In the genomic region with DNA sequence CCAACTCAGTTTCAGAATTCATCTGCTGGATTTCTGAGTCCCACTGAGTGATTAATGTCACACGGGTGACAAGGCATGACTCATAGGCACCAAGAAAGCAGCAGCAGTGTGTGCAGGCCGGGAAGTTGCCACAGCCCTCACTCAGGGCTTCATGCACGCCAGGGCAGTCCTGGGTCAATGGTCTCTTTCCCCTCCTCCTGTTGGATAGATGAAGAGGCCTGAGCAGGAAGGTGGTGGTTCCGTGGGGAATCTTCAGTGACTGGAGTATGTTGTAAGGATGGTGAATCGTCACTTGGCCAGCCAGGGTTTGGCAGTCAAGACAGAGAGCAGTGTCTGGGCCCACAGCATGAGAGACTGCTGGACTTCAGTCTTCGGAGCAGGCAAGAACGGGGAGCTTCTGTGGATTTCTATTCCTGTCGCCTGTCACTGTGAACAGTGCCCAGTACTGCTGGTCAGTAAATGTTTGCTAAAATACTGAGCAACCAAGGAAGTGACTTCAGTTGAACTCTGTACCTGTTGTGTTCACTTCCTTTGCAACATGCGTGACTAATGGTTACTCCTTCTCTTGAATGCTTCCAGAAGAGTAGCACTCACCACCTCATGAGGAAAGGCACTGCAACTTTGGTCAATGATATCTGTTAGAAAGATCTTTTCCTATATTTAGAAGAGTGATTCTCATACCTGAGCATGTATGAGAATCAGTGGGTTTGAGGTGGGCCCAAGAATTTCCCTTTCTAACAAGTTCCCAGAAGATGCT, we compare ENCODE assay signal across 8 cellular contexts.
DNase-seq lines count a peak whose midpoint lies in the region; ATAC-seq and TF ChIP-seq lines count a peak whose summit lies in the region.

No MANE protein-coding gene starts in this region.

- peaks cover 61% of the 10 kb centered on the region for H3K4me1 Mint-ChIP-seq in chondrocyte (ENCODE audit: low read depth)

- no peaks in the 10 kb centered on the region for H3K9me3 Mint-ChIP-seq in chondrocyte (ENCODE audit: low read depth)

- H3K27me3 Mint-ChIP-seq in chondrocyte (ENCODE audit: low read depth) = no peaks in the 10 kb centered on the region

- no peak overlapping the region for H3K27ac ChIP-seq in Panc1 (ENCODE audit: low read length)

- no peak overlapping the region for H3K4me3 Mint-ChIP-seq in chondrocyte (ENCODE audit: unreplicated experiment)

- no peak overlapping the region; a peak in 1 of 4 replicates for H3K4me3 ChIP-seq in Panc1 (ENCODE audit: low read depth in 2 of 2, low read length in 2 of 2)

- POLR2A ChIA-PET in Panc1 (lab: Charles Lee) = no interaction called here

- no peaks in the 10 kb centered on the region; the same call in 1 of the 2 replicates for H3K4me1 ChIP-seq in Panc1 (ENCODE audit: control insufficient read depth, insufficient read depth, low read length)

- no peaks in the 10 kb centered on the region for H3K9me3 ChIP-seq in Panc1 (ENCODE audit: control insufficient read depth, insufficient read depth, low read depth, low read length)

- no peaks in the 10 kb centered on the region for H3K36me3 Mint-ChIP-seq in chondrocyte (ENCODE audit: low read depth)

- in situ Hi-C loops in Panc1 (cut with HindIII; ENCODE audit: low pct_unique_long_range_greater_than_20kb, low sequenced_read_pairs) = no loop called here

- ATAC-seq in GM18498 (IDR thresholded peaks at IDR 0.05; ENCODE audit: unreplicated experiment) = peak; percentile 65
- ATAC-seq in HG02759 (IDR thresholded peaks at IDR 0.05; ENCODE audit: unreplicated experiment) = peak; percentile 69
- peak; percentile 75 for ATAC-seq in Panc1

- no peaks in the 10 kb centered on the region for H3K27me3 ChIP-seq in Panc1 (ENCODE audit: control insufficient read depth, insufficient read depth, low read length)

- DNase-seq in Panc1 (ENCODE audit: low read depth, low spot score) (peak; percentile 86), chondrocyte (ENCODE audit: low spot score) (no peak), myocyte (ENCODE audit: low read depth) (peak; percentile 95), DMS114 treated with DMSO at 0.1 percent for 48 hours (lab: John Stamatoyannopoulos, UW; ENCODE audit: unreplicated experiment) (no peak), NCI-H2171 treated with DMSO at 0.1 percent for 48 hours (lab: John Stamatoyannopoulos, UW) (no peak), NCI-H1105 treated with DMSO at 0.1 percent for 48 hours (lab: John Stamatoyannopoulos, UW) (no peak)

- peak overlapping the region; percentile 88 for H3K27ac Mint-ChIP-seq in chondrocyte (ENCODE audit: unreplicated experiment)

- no peaks in the 10 kb centered on the region for H3K36me3 ChIP-seq in Panc1 (ENCODE audit: control insufficient read depth, insufficient read depth, low read length)

- CTCF ChIA-PET in Panc1 (lab: Charles Lee) = no interaction called here

- TF ChIP-seq CTCF in Panc1 (IDR thresholded peaks at IDR 0.05) (no peak), chondrocyte (IDR thresholded peaks at IDR 0.05) (no peak)

- BruUV-seq in Panc1 (replicated peaks; lab: Mats Ljungman, UMichigan) = no TSS peak

- intact Hi-C loops in Panc1 (cut with micrococcal nuclease; ENCODE audit: unreplicated experiment) = no loop called here

Comparison
In these comparisons a context has a peak if more than half of its experiments do, and no peak if none do; other contexts are left out.
1. DNase-seq: peak in Panc1 (single experiment) and myocyte (single experiment); none in chondrocyte (single experiment), DMS114 treated with DMSO at 0.1 percent for 48 hours (single experiment), NCI-H2171 treated with DMSO at 0.1 percent for 48 hours (single experiment) and NCI-H1105 treated with DMSO at 0.1 percent for 48 hours (single experiment).
2. Peak in every context shown above with its lines, with median percentiles within 50 percentile points of each other: ATAC-seq.